Comparison of ENCODE assay signal across 19 cellular contexts in the genomic region with DNA sequence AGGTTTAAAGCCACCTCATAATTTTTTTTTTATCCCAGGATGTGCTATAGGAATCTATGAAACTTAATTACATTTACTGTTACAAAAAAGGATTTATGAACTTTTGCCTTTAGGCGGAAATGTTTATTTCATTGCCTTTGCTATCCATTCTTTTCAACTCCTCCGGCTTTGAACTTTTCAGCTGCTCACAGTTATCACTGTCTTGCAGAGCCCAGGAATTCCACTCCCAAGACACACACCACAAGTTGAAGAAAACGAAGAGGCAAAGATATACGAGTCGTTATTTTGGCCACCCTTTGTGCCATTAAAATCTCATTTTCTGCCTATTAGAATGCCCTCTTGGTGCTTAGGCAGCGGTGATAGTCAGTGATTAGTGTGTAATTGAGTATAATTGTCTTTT.
A peak's percentile ranks its signal among the peaks of the same experiment; 100 is the strongest.
DNase-seq lines count a peak whose midpoint lies in the region; ATAC-seq and TF ChIP-seq lines count a peak whose summit lies in the region.
"Had no signal": no experiment of that assay in that cellular context is flagged by ENCODE, and none has a peak within 500 bp of the region (broad histone marks: within the 10 kb centered on the region; RNA-seq: fewer than 3 reads in every experiment).

No MANE protein-coding gene starts in this region.

- peaks cover 67% of the 10 kb centered on the region for H3K27me3 Mint-ChIP-seq in mesothelial cell of epicardium (ENCODE audit: low read depth)
- H3K27me3 Mint-ChIP-seq in nephron (ENCODE audit: low read depth), result peaks cover 63% of the 10 kb centered on the region
- no peaks in the 10 kb centered on the region; the same call in 1 of the 2 replicates for H3K27me3 Mint-ChIP-seq in HFFc6 (ENCODE audit: insufficient read depth)
- H3K27me3 Mint-ChIP-seq in naive thymus-derived CD4-positive, alpha-beta T cell, result peaks cover 0 to 3% (median 0%) of the 10 kb centered on the region in 5 donors
- H3K27me3 Mint-ChIP-seq: B cell; CD4-positive, alpha-beta T cell had no signal

- peaks cover 20% of the 10 kb centered on the region for H3K36me3 ChIP-seq in A673 (ENCODE audit: insufficient read depth, low read length, poor library complexity, severe bottlenecking)
- H3K36me3 ChIP-seq in SJCRH30, result peaks cover 96% of the 10 kb centered on the region
- H3K36me3 ChIP-seq in naive thymus-derived CD4-positive, alpha-beta T cell (ENCODE audit: control insufficient read depth in 2 of 3, insufficient read depth in 3 of 3, low read length in 3 of 3), result no peaks in the 10 kb centered on the region
- no peaks in the 10 kb centered on the region for H3K36me3 ChIP-seq in MM.1S (replicated peaks; ENCODE audit: insufficient read depth, low read length)
- H3K36me3 ChIP-seq: BLaER1 treated with 17β-estradiol and CSF1 and Interleukin-3, amounts not matched to agents 10 nM and 100 nM had no signal

- no peaks in the 10 kb centered on the region for H3K9me3 ChIP-seq in A673 (ENCODE audit: low read depth, low read length, poor library complexity, severe bottlenecking)
- no peaks in the 10 kb centered on the region for H3K9me3 ChIP-seq in SJCRH30 (replicated peaks)
- H3K9me3 ChIP-seq in naive thymus-derived CD4-positive, alpha-beta T cell (ENCODE audit: control insufficient read depth in 2 of 3, low read length in 3 of 3), result no peaks in the 10 kb centered on the region
- H3K9me3 ChIP-seq in MM.1S (replicated peaks; ENCODE audit: insufficient read depth, low read length), result no peaks in the 10 kb centered on the region
- H3K9me3 ChIP-seq: BLaER1 treated with 17β-estradiol and CSF1 and Interleukin-3, amounts not matched to agents 10 nM and 100 nM; Caco-2 had no signal

- H3K27ac Mint-ChIP-seq in mesothelial cell of epicardium (no peak overlapping the region), nephron (peak overlapping the region in 2 of 3 experiments; percentile 29 to 54), HFFc6 (no peak overlapping the region)
- no peak overlapping the region for H3K27ac Mint-ChIP-seq in naive thymus-derived CD4-positive, alpha-beta T cell
- H3K27ac Mint-ChIP-seq: B cell; CD4-positive, alpha-beta T cell; CD8-positive, alpha-beta T cell had no signal

- no peak for TF ChIP-seq CTCF in A673 (conservative IDR thresholded peaks at IDR 0.05; ENCODE audit: low read depth, low read length)
- no peak for TF ChIP-seq CTCF in mesothelial cell of epicardium (IDR thresholded peaks at IDR 0.05; ENCODE audit: unreplicated experiment)
- no peak for TF ChIP-seq CTCF in nephron (IDR thresholded peaks at IDR 0.05; ENCODE audit: unreplicated experiment in 3 of 3)
- no peak for TF ChIP-seq CTCF in HFFc6 (IDR thresholded peaks at IDR 0.05)
- TF ChIP-seq CTCF in MM.1S (IDR thresholded peaks at IDR 0.05; ENCODE audit: low read length), result no peak

- H3K9ac ChIP-seq in MM.1S (ENCODE audit: low read length), result no peak overlapping the region
- H3K9ac ChIP-seq: BLaER1 treated with 17β-estradiol and CSF1 and Interleukin-3, amounts not matched to agents 10 nM and 100 nM had no signal

- H4K20me1 ChIP-seq in MM.1S (ENCODE audit: insufficient read depth, low read length), result no peaks in the 10 kb centered on the region
- H4K20me1 ChIP-seq: BLaER1 treated with 17β-estradiol and CSF1 and Interleukin-3, amounts not matched to agents 10 nM and 100 nM had no signal

- H3K4me3 ChIP-seq in A673 (ENCODE audit: low read depth, low read length, poor library complexity, severe bottlenecking) (no peak overlapping the region), SJCRH30 (no peak overlapping the region), MM.1S (ENCODE audit: low read length) (no peak overlapping the region)
- no peak overlapping the region for H3K4me3 ChIP-seq in naive thymus-derived CD4-positive, alpha-beta T cell (ENCODE audit: low read length)
- H3K4me3 ChIP-seq: BLaER1 treated with 17β-estradiol and CSF1 and Interleukin-3, amounts not matched to agents 10 nM and 100 nM had no signal

- DNase-seq in A673 (ENCODE audit: low spot score), result peak; percentile 26
- peak; percentile 74 to 88 for DNase-seq in SJCRH30
- no peak for DNase-seq in mesothelial cell of epicardium (ENCODE audit: low spot score in 2 of 2, unreplicated experiment in 2 of 2)
- no peak for DNase-seq in HFFc6
- no peak for DNase-seq in naive thymus-derived CD4-positive, alpha-beta T cell
- no peak for DNase-seq in MM.1S
- DNase-seq: 8988T; AML-193; Caco-2; Calu3; CD4-positive, alpha-beta T cell; CD8-positive, alpha-beta T cell; DMS79 treated with DMSO at 0.1 percent for 48 hours; GF-D8 had no signal

- H3K27me3 ChIP-seq in A673 (replicated peaks; ENCODE audit: insufficient read depth, low read depth, low read length, poor library complexity), result no peaks in the 10 kb centered on the region
- no peaks in the 10 kb centered on the region for H3K27me3 ChIP-seq in SJCRH30
- no peaks in the 10 kb centered on the region for H3K27me3 ChIP-seq in naive thymus-derived CD4-positive, alpha-beta T cell (ENCODE audit: control insufficient read depth in 2 of 2, insufficient read depth in 2 of 2, low read length in 2 of 2)
- no peaks in the 10 kb centered on the region for H3K27me3 ChIP-seq in MM.1S (replicated peaks; ENCODE audit: insufficient read depth, low read length)
- H3K27me3 ChIP-seq: BLaER1 treated with 17β-estradiol and CSF1 and Interleukin-3, amounts not matched to agents 10 nM and 100 nM had no signal

- BruUV-seq in A673 (replicated peaks; lab: Mats Ljungman, UMichigan), result no TSS peak

- H3K9me3 Mint-ChIP-seq in mesothelial cell of epicardium (no peaks in the 10 kb centered on the region), nephron (no peaks in the 10 kb centered on the region), HFFc6 (no peaks in the 10 kb centered on the region)
- H3K9me3 Mint-ChIP-seq in naive thymus-derived CD4-positive, alpha-beta T cell, result peaks cover 0 to 3% (median 0%) of the 10 kb centered on the region in 11 donors
- H3K9me3 Mint-ChIP-seq: CD4-positive, alpha-beta T cell; CD8-positive, alpha-beta T cell had no signal

- H3K9me2 ChIP-seq in MM.1S (replicated peaks; ENCODE audit: insufficient read depth, low read length), result no peaks in the 10 kb centered on the region

- intact Hi-C loops in A673 (cut with micrococcal nuclease; ENCODE audit: unreplicated experiment), result no loop called here
- intact Hi-C loops in naive thymus-derived CD4-positive, alpha-beta T cell (cut with micrococcal nuclease), result no loop called here

- no peaks in the 10 kb centered on the region for H3K79me2 ChIP-seq in MM.1S (ENCODE audit: low read length)

- H3K4me1 Mint-ChIP-seq in mesothelial cell of epicardium (peaks cover 26% of the 10 kb centered on the region), nephron (peaks cover 29% of the 10 kb centered on the region), HFFc6 (ENCODE audit: low read depth) (no peaks in the 10 kb centered on the region)
- H3K4me1 Mint-ChIP-seq in naive thymus-derived CD4-positive, alpha-beta T cell, result no peaks in the 10 kb centered on the region
- H3K4me1 Mint-ChIP-seq: B cell had no signal

- H3K4me1 ChIP-seq in A673 (ENCODE audit: insufficient read depth, low read length, poor library complexity, severe bottlenecking) (peaks cover 23% of the 10 kb centered on the region), SJCRH30 (peaks cover 19% of the 10 kb centered on the region), MM.1S (ENCODE audit: low read length) (no peaks in the 10 kb centered on the region)
- no peaks in the 10 kb centered on the region for H3K4me1 ChIP-seq in naive thymus-derived CD4-positive, alpha-beta T cell (ENCODE audit: control insufficient read depth in 2 of 2, insufficient read depth in 2 of 2, low read length in 2 of 2)
- H3K4me1 ChIP-seq: BLaER1 treated with 17β-estradiol and CSF1 and Interleukin-3, amounts not matched to agents 10 nM and 100 nM; Caco-2 had no signal

- CTCF ChIA-PET in A673 (lab: Charles Lee), result no interaction called here
- CTCF ChIA-PET in naive thymus-derived CD4-positive, alpha-beta T cell (lab: Charles Lee), result no interaction called here

- H3K36me3 Mint-ChIP-seq in mesothelial cell of epicardium, result no peaks in the 10 kb centered on the region
- H3K36me3 Mint-ChIP-seq in nephron (ENCODE audit: low read depth), result peaks cover 22% of the 10 kb centered on the region
- H3K36me3 Mint-ChIP-seq in HFFc6 (ENCODE audit: low read depth), result peaks cover 34% of the 10 kb centered on the region
- H3K36me3 Mint-ChIP-seq in naive thymus-derived CD4-positive, alpha-beta T cell, result no peaks in the 10 kb centered on the region
- H3K36me3 Mint-ChIP-seq: CD8-positive, alpha-beta T cell had no signal

- no peak overlapping the region for H3K4me2 ChIP-seq in MM.1S (ENCODE audit: low read depth, low read length)
- H3K4me2 ChIP-seq: BLaER1 treated with 17β-estradiol and CSF1 and Interleukin-3, amounts not matched to agents 10 nM and 100 nM had no signal

- peak overlapping the region; percentile 1 for H3K4me3 Mint-ChIP-seq in mesothelial cell of epicardium
- no peak overlapping the region for H3K4me3 Mint-ChIP-seq in nephron
- no peak overlapping the region for H3K4me3 Mint-ChIP-seq in HFFc6
- H3K4me3 Mint-ChIP-seq in naive thymus-derived CD4-positive, alpha-beta T cell, result no peak overlapping the region
- H3K4me3 Mint-ChIP-seq: B cell; CD4-positive, alpha-beta T cell; CD8-positive, alpha-beta T cell had no signal

- H3K27ac ChIP-seq in A673 (ENCODE audit: low read depth, low read length, poor library complexity, severe bottlenecking) (no peak overlapping the region), SJCRH30 (peak overlapping the region; percentile 37), MM.1S (ENCODE audit: low read length) (no peak overlapping the region)
- H3K27ac ChIP-seq in naive thymus-derived CD4-positive, alpha-beta T cell (ENCODE audit: low read depth, low read length), result no peak overlapping the region
- H3K27ac ChIP-seq: BLaER1 treated with 17β-estradiol and CSF1 and Interleukin-3, amounts not matched to agents 10 nM and 100 nM; C4-2B had no signal

- no peaks in the 10 kb centered on the region for H3F3A ChIP-seq in MM.1S (ENCODE audit: insufficient read depth, low read length)

- H2AFZ ChIP-seq in MM.1S (ENCODE audit: low read length), result no peak overlapping the region

- no peak for ATAC-seq in HG03439 (IDR thresholded peaks at IDR 0.05; ENCODE audit: unreplicated experiment)
- ATAC-seq in naive thymus-derived CD4-positive, alpha-beta T cell, result no peak
- ATAC-seq: CD8-positive, alpha-beta T cell had no signal

- POLR2A ChIA-PET in A673 (lab: Charles Lee; ENCODE audit: low non-redundant PET), result interaction anchor here (0.6 kb wide), 1 partner anchor 80 kb away, joined by 3 read pairs; the partner anchor contains the start of gene PAX3
- POLR2A ChIA-PET in naive thymus-derived CD4-positive, alpha-beta T cell (lab: Charles Lee), result no interaction called here

Comparison
In these comparisons a context has a peak if more than half of its experiments do, and no peak if none do; other contexts are left out.
1. DNase-seq: peak in A673 (single experiment) and SJCRH30 (2 of 2); none in mesothelial cell of epicardium (0 of 2), HFFc6 (single experiment), naive thymus-derived CD4-positive, alpha-beta T cell (0 of 9) and MM.1S (single experiment).
2. H3K27ac Mint-ChIP-seq: peak in nephron (2 of 3); none in mesothelial cell of epicardium (single experiment), HFFc6 (single experiment) and naive thymus-derived CD4-positive, alpha-beta T cell (0 of 9).